Comparison of ENCODE assay signal across 25 cellular contexts in the genomic region with DNA sequence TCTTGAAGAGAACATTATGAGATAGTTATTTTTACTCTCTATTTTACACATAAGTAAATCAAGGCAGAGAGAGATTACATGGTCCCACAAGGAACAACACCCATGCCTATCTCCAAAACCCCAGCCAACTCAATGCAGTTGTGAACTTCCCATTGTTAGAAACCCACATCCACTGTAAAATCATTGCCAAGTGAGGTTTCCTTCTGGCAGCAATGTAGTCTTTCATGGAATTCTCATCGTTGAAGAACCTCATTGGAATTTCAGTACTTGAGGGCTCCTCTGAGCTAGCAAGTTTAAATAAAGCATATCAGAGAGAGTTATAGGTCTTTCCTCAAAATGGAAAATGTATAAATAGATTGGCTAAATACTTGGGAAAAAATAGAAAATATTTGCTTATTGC.
"Had no signal": no experiment of that assay in that cellular context is flagged by ENCODE, and none has a peak within 500 bp of the region (broad histone marks: within the 10 kb centered on the region; RNA-seq: fewer than 3 reads in every experiment).

No MANE protein-coding gene starts in this region.

- H3K27ac ChIP-seq: esophagus squamous epithelium, gastroesophageal sphincter, heart left ventricle, hepatocyte, left lung, neural progenitor cell, prostate gland, right atrium auricular region, stomach, thyroid gland, vagina had no signal

- H3K4me1 ChIP-seq: gastroesophageal sphincter, heart left ventricle, left lung, neural progenitor cell, prostate gland, right atrium auricular region, stomach, thyroid gland, vagina had no signal

- H3K9ac ChIP-seq: neural progenitor cell had no signal

- H2AFZ ChIP-seq: hepatocyte, neural progenitor cell had no signal

- H3K36me3 ChIP-seq: esophagus squamous epithelium, gastroesophageal sphincter, heart left ventricle, left lung, neural progenitor cell, prostate gland, right atrium auricular region, stomach, thyroid gland, vagina had no signal

- H3K4me2 ChIP-seq: hepatocyte, neural progenitor cell had no signal

- DNase-seq: cortex of kidney; effector memory CD8-positive, alpha-beta T cell; erythroblast; esophagus squamous epithelium; foreskin fibroblast; heart left ventricle; left cardiac atrium; left lung; mesenchymal stem cell; naive thymus-derived CD4-positive, alpha-beta T cell; stimulated activated CD4-positive, alpha-beta T cell treated with anti-CD3 and anti-CD28 coated beads, Interleukin-2, amount 100 ng/mL, for 24 hours; stimulated activated CD4-positive, alpha-beta T cell treated with anti-CD3 and anti-CD28 coated beads, Interleukin-4, amount 100 ng/mL, for 24 hours; stimulated activated naive CD4-positive, alpha-beta T cell treated with Interleukin-2 at 50 U/mL for 16 hours; stomach; thyroid gland; trophoblast cell had no signal

- H3K79me2 ChIP-seq: hepatocyte had no signal

- H3K9me3 ChIP-seq: esophagus squamous epithelium, gastroesophageal sphincter, left lung, prostate gland, right atrium auricular region, stomach, thyroid gland, vagina had no signal

- H3K4me3 ChIP-seq: esophagus squamous epithelium, gastroesophageal sphincter, heart left ventricle, hepatocyte, left lung, neural progenitor cell, prostate gland, right atrium auricular region, stomach, thyroid gland, vagina had no signal

- FAIRE-seq: endometrium had no signal

- H3K27me3 ChIP-seq: esophagus squamous epithelium, gastroesophageal sphincter, heart left ventricle, hepatocyte, left lung, neural progenitor cell, right atrium auricular region, stomach, thyroid gland, vagina had no signal

- ATAC-seq: effector memory CD8-positive, alpha-beta T cell; gastroesophageal sphincter; heart left ventricle; left cardiac atrium; left lung; naive thymus-derived CD4-positive, alpha-beta T cell; sciatic nerve; stimulated activated effector memory CD8-positive, alpha-beta T cell treated with anti-CD3 and anti-CD28 coated beads, Interleukin-12 subunit alpha, Interleukin-12 subunit beta, amount 100 ng/mL, for 72 hours had no signal
